Comparison of ENCODE assay signal across 9 cellular contexts in genomic region chr10:122001698-122002097, GRCh38.
"Had no signal": no experiment of that assay in that cellular context is flagged by ENCODE, and none has a peak within 500 bp of the region (broad histone marks: within the 10 kb centered on the region; RNA-seq: fewer than 3 reads in every experiment).

No MANE protein-coding gene starts in this region.

- H3K4me3 ChIP-seq: GM23248, HAP-1 had no signal

- H3K4me1 ChIP-seq: HAP-1 had no signal

- H3K9me3 ChIP-seq: HAP-1 had no signal

- ATAC-seq: HCT116, HepG2 had no signal

- H3K36me3 ChIP-seq: HAP-1 had no signal

- H3K27ac ChIP-seq: GM23248, HL-60 had no signal

- H3K9ac ChIP-seq: GM23248 had no signal

- H3K27ac Mint-ChIP-seq: IgD-negative memory B cell had no signal

- H3K36me3 Mint-ChIP-seq: IgD-negative memory B cell had no signal

- DNase-seq: GM23248, GOT3, H7, KBM-7 had no signal
